ENCODE assay signal across 8 cellular contexts in genomic region chr5:58886315-58887207, GRCh38.
A peak's percentile ranks its signal among the peaks of the same experiment; 100 is the strongest.
DNase-seq lines count a peak whose midpoint lies in the region; ATAC-seq and TF ChIP-seq lines count a peak whose summit lies in the region.

No MANE protein-coding gene starts in this region.

- peak; percentile 69 for DNase-seq in GM12865 (ENCODE audit: low read depth)
- DNase-seq in H4 (ENCODE audit: low spot score), result peak; percentile 70
- DNase-seq in LNCaP clone FGC (ENCODE audit: low read depth), result peak; percentile 21
- peak; percentile 65 for DNase-seq in SKM-1 (lab: John Stamatoyannopoulos, UW; ENCODE audit: unreplicated experiment)
- peak; percentile 60 for DNase-seq in activated naive CD8-positive, alpha-beta T cell treated with anti-CD3 and anti-CD28 coated beads for 36 hours
- DNase-seq in heart right ventricle, result peak; percentile 46 to 56
- DNase-seq in retinal pigment epithelial cell (ENCODE audit: low read depth), result peak; percentile 92
- DNase-seq in cortex of kidney (lab: John Stamatoyannopoulos, UW), result no peak

- no peak overlapping the region for H3K27ac Mint-ChIP-seq in activated naive CD8-positive, alpha-beta T cell treated with anti-CD3 and anti-CD28 coated beads for 36 hours

- no peaks in the 10 kb centered on the region for H3K36me3 ChIP-seq in heart right ventricle

- H3K4me3 Mint-ChIP-seq in activated naive CD8-positive, alpha-beta T cell treated with anti-CD3 and anti-CD28 coated beads for 36 hours, result no peak overlapping the region

- peaks cover 0 to 16% (median 0%) of the 10 kb centered on the region in 11 donors for H3K9me3 ChIP-seq in heart right ventricle

- no peaks in the 10 kb centered on the region for H3K27me3 ChIP-seq in heart right ventricle

- peaks cover 16% of the 10 kb centered on the region for H3K4me1 Mint-ChIP-seq in activated naive CD8-positive, alpha-beta T cell treated with anti-CD3 and anti-CD28 coated beads for 36 hours

- H3K27ac ChIP-seq in heart right ventricle, result peak overlapping the region in 1 of 10 donors; percentile 64

- TF ChIP-seq CTCF in GM12865 (IDR thresholded peaks at IDR 0.05; ENCODE audit: insufficient read depth, low read depth, low read length, missing control alignments) (peak; percentile 85), LNCaP clone FGC (IDR thresholded peaks at IDR 0.05; ENCODE audit: control insufficient read depth, extremely low read depth, insufficient read depth) (peak; percentile 95), heart right ventricle (IDR thresholded peaks at IDR 0.05) (peak; percentile 83 to 93 (median 88)), retinal pigment epithelial cell (conservative IDR thresholded peaks at IDR 0.05; ENCODE audit: low read depth, low read length) (peak; percentile 92)

- no peaks in the 10 kb centered on the region for H3K9me3 Mint-ChIP-seq in activated naive CD8-positive, alpha-beta T cell treated with anti-CD3 and anti-CD28 coated beads for 36 hours

- H3K36me3 Mint-ChIP-seq in activated naive CD8-positive, alpha-beta T cell treated with anti-CD3 and anti-CD28 coated beads for 36 hours, result no peaks in the 10 kb centered on the region

- intact Hi-C loops in heart right ventricle (cut with DNase I), result loop anchor here in 6 of 10 donors (5.0 to 10.0 kb wide), 8 partner anchors 121 to 918 kb away; no protein-coding TSS in a partner anchor

- peak; percentile 36 to 80 (median 50) for ATAC-seq in heart right ventricle

- no peak overlapping the region for H3K4me3 ChIP-seq in GM12865 (ENCODE audit: low read depth, low read length)
- H3K4me3 ChIP-seq in LNCaP clone FGC (ENCODE audit: low read depth, low read length), result no peak overlapping the region
- H3K4me3 ChIP-seq in heart right ventricle, result no peak overlapping the region
- H3K4me3 ChIP-seq in retinal pigment epithelial cell (ENCODE audit: low read length), result no peak overlapping the region

- 43 to 44% methylated on average over 14 of the region's 14 CpGs for WGBS in heart right ventricle, 2 donors

- H3K4me1 ChIP-seq in heart right ventricle, result peaks cover 0 to 17% (median 8%) of the 10 kb centered on the region in 9 donors

- peaks cover 9% of the 10 kb centered on the region for H3K27me3 Mint-ChIP-seq in activated naive CD8-positive, alpha-beta T cell treated with anti-CD3 and anti-CD28 coated beads for 36 hours
